In genomic region chr6:15364401-15365037, GRCh38 we compare ENCODE assay signal across 2 cellular contexts.
TF ChIP-seq lines count a peak whose summit lies in the region.

No MANE protein-coding gene starts in this region.

TF ChIP-seq in GM12878, 131 proteins besides CTCF, POLR2A, EP300 and RAD21:
- TF ChIP-seq BHLHE40 (IDR thresholded peaks at IDR 0.05; ENCODE audit: borderline replicate concordance in 1 of 2, low read depth in 2 of 2, low read length in 1 of 2) (no peak), ZZZ3 (IDR thresholded peaks at IDR 0.05; ENCODE audit: control insufficient read depth, insufficient read length, low read depth) (no peak)
TF ChIP-seq in GM12878: peak in this region for 0.

TF ChIP-seq in neural cell, 6 proteins besides CTCF, POLR2A, EP300 and RAD21:
- TF ChIP-seq EZH2 (IDR thresholded peaks at IDR 0.05; ENCODE audit: borderline replicate concordance, insufficient read depth, low read length, poor library complexity, severe bottlenecking) (no peak), POLR2AphosphoS5 (IDR thresholded peaks at IDR 0.05) (no peak), REST (IDR thresholded peaks at IDR 0.05; ENCODE audit: borderline replicate concordance) (no peak), TAF1 (IDR thresholded peaks at IDR 0.05; ENCODE audit: low read depth) (no peak), SMC3 (conservative IDR thresholded peaks at IDR 0.05; ENCODE audit: poor library complexity) (no peak), MXI1 (conservative IDR thresholded peaks at IDR 0.05; ENCODE audit: poor library complexity, severe bottlenecking) (no peak)
